16 cellular contexts compared by ENCODE assay signal in the genomic region with DNA sequence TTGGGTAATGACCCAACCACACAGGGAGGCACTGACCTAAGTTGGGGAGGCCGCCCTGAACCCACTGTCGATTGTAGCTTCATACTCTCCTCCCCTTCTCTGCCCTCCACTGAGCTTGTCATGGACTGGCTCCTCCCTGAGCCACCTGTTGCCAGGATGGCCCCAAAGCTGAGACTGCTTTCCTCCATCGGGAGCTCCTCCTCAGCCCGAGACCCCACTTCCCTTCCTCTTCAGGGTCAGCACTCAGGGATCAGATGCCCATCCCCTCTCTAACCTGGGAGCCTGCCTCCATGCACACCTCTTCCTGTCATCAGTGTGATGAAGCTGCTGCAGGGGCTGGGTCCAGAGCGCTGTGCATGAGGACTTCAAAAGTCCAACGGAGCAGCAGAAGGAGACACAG.
DNase-seq lines count a peak whose midpoint lies in the region; ATAC-seq and TF ChIP-seq lines count a peak whose summit lies in the region.
"Had no signal": no experiment of that assay in that cellular context is flagged by ENCODE, and none has a peak within 500 bp of the region (broad histone marks: within the 10 kb centered on the region; RNA-seq: fewer than 3 reads in every experiment).

No MANE protein-coding gene starts in this region.

- peak overlapping the region; percentile 20 for H3K9ac ChIP-seq in Loucy (ENCODE audit: low read depth, low read length, poor library complexity, severe bottlenecking)

- peak; percentile 16 for DNase-seq in activated CD4-positive, CD25-positive, alpha-beta regulatory T cell treated with anti-CD3 and anti-CD28 coated beads, Interleukin-2, amount 50 U/mL, for 72 hours
- DNase-seq in activated CD4-positive, CD25-positive, alpha-beta regulatory T cell (lab: John Stamatoyannopoulos, UW): no peak
- DNase-seq in left lobe of liver (ENCODE audit: low spot score): peak; percentile 21
- DNase-seq in spleen: peak; percentile 34
- DNase-seq in Kasumi-1 (lab: John Stamatoyannopoulos, UW): no peak
- no peak for DNase-seq in NCI-H2029 (lab: John Stamatoyannopoulos, UW)
- DNase-seq: CD4-positive, CD25-positive, alpha-beta regulatory T cell; DMS53; GF-D8; GOT3; H9; HFFc6 had no signal

- H3K4me1 ChIP-seq in Loucy (ENCODE audit: insufficient read depth, low read length, poor library complexity, severe bottlenecking) (peaks cover 39% of the 10 kb centered on the region), spleen (peaks cover 0 to 44% (median 0%) of the 10 kb centered on the region in 6 donors)

- intact Hi-C loops in spleen (cut with DNase I; ENCODE audit: low total_unique reads): no loop called here

- no peak for ATAC-seq in left lobe of liver
- no peak for ATAC-seq in HG03175 (IDR thresholded peaks at IDR 0.05; ENCODE audit: unreplicated experiment)

- H3K27ac ChIP-seq in spleen: no peak overlapping the region
- H3K27ac ChIP-seq: 22Rv1, HL-60 had no signal

- TF ChIP-seq CTCF in Loucy (conservative IDR thresholded peaks at IDR 0.05; ENCODE audit: low read length) (no peak), spleen (IDR thresholded peaks at IDR 0.05 in 8 of 11, conservative IDR thresholded peaks at IDR 0.05 in 3 of 11) (no peak)

- no peaks in the 10 kb centered on the region for H3K27me3 ChIP-seq in Loucy (ENCODE audit: insufficient read depth, low read length, poor library complexity, severe bottlenecking)
- peaks cover 0 to 49% (median 21%) of the 10 kb centered on the region in 7 donors for H3K27me3 ChIP-seq in spleen (replicated peaks in 1 of 7)

- H3K9me3 ChIP-seq in Loucy (ENCODE audit: insufficient read depth, low read depth, low read length) (no peaks in the 10 kb centered on the region), spleen (no peaks in the 10 kb centered on the region)

- 70 to 86% (median 77%) methylated on average over 6 of the region's 6 CpGs for WGBS in spleen, 5 donors

- peak overlapping the region; percentile 72 for H3K4me2 ChIP-seq in Loucy (ENCODE audit: low read depth, low read length, poor library complexity, severe bottlenecking)

- no peaks in the 10 kb centered on the region for H4K20me1 ChIP-seq in Loucy (ENCODE audit: insufficient read depth, low read length, poor library complexity, severe bottlenecking)

- no peak for TF ChIP-seq POLR2A in spleen (IDR thresholded peaks at IDR 0.05)

- H3K36me3 ChIP-seq in Loucy (ENCODE audit: insufficient read depth, low read length): no peaks in the 10 kb centered on the region
- H3K36me3 ChIP-seq in spleen: no peaks in the 10 kb centered on the region

- H3K9me2 ChIP-seq in Loucy (replicated peaks; ENCODE audit: low read depth, low read length): no peaks in the 10 kb centered on the region

- no peak overlapping the region for H2AFZ ChIP-seq in Loucy (ENCODE audit: low read length)

- H3K4me3 ChIP-seq in Loucy (ENCODE audit: low read length, poor library complexity, severe bottlenecking) (peak overlapping the region; percentile 62), spleen (no peak overlapping the region)

- H3K79me2 ChIP-seq in Loucy (ENCODE audit: insufficient read depth, low read length): no peaks in the 10 kb centered on the region

- H3F3A ChIP-seq in Loucy (ENCODE audit: low read depth): peaks cover 21% of the 10 kb centered on the region

Comparison
In these comparisons a context has a peak if more than half of its experiments do, and no peak if none do; other contexts are left out.
1. DNase-seq: peak in activated CD4-positive, CD25-positive, alpha-beta regulatory T cell treated with anti-CD3 and anti-CD28 coated beads, Interleukin-2, amount 50 U/mL, for 72 hours (single experiment), left lobe of liver (single experiment) and spleen (single experiment); none in activated CD4-positive, CD25-positive, alpha-beta regulatory T cell (0 of 4), Kasumi-1 (0 of 2) and NCI-H2029 (single experiment).